ENCODE assay signal across 8 cellular contexts in genomic region chr20:3768342-3769130, GRCh38. TPM values are rescaled to one million over a fixed set of nuclear protein-coding genes. Genes with fewer than 3 reads are reported as not detected.
A peak's percentile ranks its signal among the peaks of the same experiment; 100 is the strongest.
DNase-seq lines count a peak whose midpoint lies in the region; ATAC-seq, FAIRE-seq and TF ChIP-seq lines count a peak whose summit lies in the region.

No MANE protein-coding gene starts in this region.

- TF ChIP-seq CTCF in A673 (conservative IDR thresholded peaks at IDR 0.05; ENCODE audit: low read depth, low read length) (peak; percentile 56), colonic mucosa (IDR thresholded peaks at IDR 0.05) (peak; percentile 22), left lung (IDR thresholded peaks at IDR 0.05) (peak; percentile 31 to 40)

- H3K27ac ChIP-seq in A673 (ENCODE audit: low read depth, low read length, poor library complexity, severe bottlenecking), result peak overlapping the region; percentile 70
- peak overlapping the region; percentile 86 for H3K27ac ChIP-seq in colonic mucosa
- peak overlapping the region; percentile 82 to 95 for H3K27ac ChIP-seq in left lung

- H3K36me3 ChIP-seq in A673 (ENCODE audit: insufficient read depth, low read length, poor library complexity, severe bottlenecking) (no peaks in the 10 kb centered on the region), colonic mucosa (no peaks in the 10 kb centered on the region), left lung (no peaks in the 10 kb centered on the region)

- peak; percentile 85 for FAIRE-seq in GM18507 (lab: Jason Lieb, UNC)

- H3K9me3 ChIP-seq in A673 (ENCODE audit: low read depth, low read length, poor library complexity, severe bottlenecking) (no peaks in the 10 kb centered on the region), colonic mucosa (no peaks in the 10 kb centered on the region), left lung (no peaks in the 10 kb centered on the region)

- DNase-seq in A673 (ENCODE audit: low spot score) (peak; percentile 81), GM18507 (ENCODE audit: extremely low spot score, insufficient read length, low read depth) (peak; percentile 49), NCI-H510A (lab: John Stamatoyannopoulos, UW) (peak; percentile 82), colonic mucosa (peak; percentile 75), left lung (peak; percentile 77 to 91)
- peak; percentile 78 to 82 for DNase-seq in activated CD4-positive, alpha-beta T cell treated with anti-CD3 and anti-CD28 coated beads for 4 hours
- DNase-seq in stimulated activated CD4-positive, alpha-beta T cell treated with anti-CD3 and anti-CD28 coated beads, Interleukin-2, amount 100 ng/mL, for 48 hours, result peak; percentile 57 to 62

- H3K9ac ChIP-seq in colonic mucosa (ENCODE audit: low read depth in 2 of 2, low read length in 2 of 2), result peak overlapping the region; percentile 85 to 88

- H3K4me3 ChIP-seq in A673 (ENCODE audit: low read depth, low read length, poor library complexity, severe bottlenecking) (peak overlapping the region; percentile 82), colonic mucosa (peak overlapping the region; percentile 81), left lung (peak overlapping the region; percentile 62 to 70)

- TSS peak; percentile 69 for BruUV-seq in A673 (replicated peaks; lab: Mats Ljungman, UMichigan)

- POLR2A ChIA-PET in A673 (lab: Charles Lee; ENCODE audit: low non-redundant PET), result interaction anchor here (0.5 kb wide), 1 partner anchor 639 kb away, joined by 3 read pairs; no protein-coding TSS in a partner anchor

- H3K27me3 ChIP-seq in A673 (replicated peaks; ENCODE audit: insufficient read depth, low read depth, low read length, poor library complexity) (no peaks in the 10 kb centered on the region), colonic mucosa (no peaks in the 10 kb centered on the region), left lung (no peaks in the 10 kb centered on the region)

- H3K4me1 ChIP-seq in A673 (ENCODE audit: insufficient read depth, low read length, poor library complexity, severe bottlenecking), result peaks cover 18% of the 10 kb centered on the region
- H3K4me1 ChIP-seq in colonic mucosa, result no peaks in the 10 kb centered on the region
- H3K4me1 ChIP-seq in left lung, result peaks cover 9 to 51% of the 10 kb centered on the region in 2 donors

- ATAC-seq in HG03097 (IDR thresholded peaks at IDR 0.05; ENCODE audit: low FRiP score, unreplicated experiment) (peak; percentile 32), left lung (peak; percentile 64)

- intact Hi-C loops in A673 (cut with micrococcal nuclease; ENCODE audit: unreplicated experiment) (loop anchor here (1.0 to 5.0 kb wide), 2 partner anchors 51 to 92 kb away; no protein-coding TSS in a partner anchor), colonic mucosa (cut with DNase I) (no loop called here), left lung (cut with DNase I) (no loop called here)

- CTCF ChIA-PET in A673 (lab: Charles Lee), result interaction anchor here (0.5 to 1.5 kb wide), 4 partner anchors 10 to 118 kb away, joined by 3 to 6 read pairs (median 4); no protein-coding TSS in a partner anchor

RNA-seq across cellular contexts. Expression of gene ADISSP, which starts 1.0 kb away (rescaled TPM):
- total RNA-seq in A673 (2021) (75.7 and 80.3 TPM in 2 replicates), colonic mucosa (10 to 100 TPM; 20.6 to 37.7 TPM), left lung (10 to 100 TPM; 19.4 to 35.6 TPM)

RNA-seq across cellular contexts. Expression of gene SPEF1, which starts 12.7 kb away (rescaled TPM):
- total RNA-seq in A673 (2021) (0.26 and 0.49 TPM in 2 replicates), colonic mucosa (not detected), left lung (1 to 10 TPM in 1 of 2 donors, under 1 TPM in 1; 0.26 to 2.8 TPM)

RNA-seq across cellular contexts. Expression of gene CENPB, which starts 18.0 kb away (rescaled TPM):
- total RNA-seq in A673 (2021) (101 and 108 TPM in 2 replicates), colonic mucosa (10 to 100 TPM; 65.6 to 93.3 TPM), left lung (10 to 100 TPM; 78.5 to 94.5 TPM)

RNA-seq across cellular contexts. Expression of gene CDC25B, which starts 27.6 kb away (rescaled TPM):
- total RNA-seq in A673 (2021) (113 and 119 TPM in 2 replicates), colonic mucosa (10 to 100 TPM; 41.9 to 65.5 TPM), left lung (100 to 1,000 TPM; 111 to 121 TPM)

RNA-seq across cellular contexts. Expression of gene HSPA12B, which starts 36.1 kb away (rescaled TPM):
- total RNA-seq in A673 (2021) (not detected in 2 replicates), colonic mucosa (1 to 10 TPM; 1.5 to 1.7 TPM), left lung (10 to 100 TPM; 14.6 to 22.1 TPM)

Comparison
In these comparisons a context has a peak if more than half of its experiments do, and no peak if none do; other contexts are left out.
1. Peak in every context shown above with its lines: DNase-seq, ATAC-seq, H3K4me3 ChIP-seq and H3K27ac ChIP-seq.